8 cellular contexts compared by ENCODE assay signal in genomic region chr2:131673400-131674173, GRCh38.
A peak's percentile ranks its signal among the peaks of the same experiment; 100 is the strongest.
DNase-seq lines count a peak whose midpoint lies in the region; ATAC-seq, FAIRE-seq and TF ChIP-seq lines count a peak whose summit lies in the region.

No MANE protein-coding gene starts in this region.

- WGBS in H1 (ENCODE audit: extremely low coverage in 1 of 2, insufficient coverage in 1 of 2, insufficient read length in 1 of 2, insufficient replicate concordance in 2 of 2, low coverage in 1 of 2, low lambda C conversion rate in 2 of 2, missing lambda C conversion rate in 1 of 2), 2 experiments: 33% methylated on average over 37 of the region's 48 CpGs; no CpG with 5 or more reads in 1 of the 2 experiments
- 3 to 5% methylated on average over 36 to 39 of the region's 48 CpGs for WGBS in mesodermal cell (ENCODE audit: insufficient coverage in 2 of 2), 2 experiments

- peak; percentile 70 to 77 for TF ChIP-seq RAD21 in H1 (IDR thresholded peaks at IDR 0.05 in 1 of 2, conservative IDR thresholded peaks at IDR 0.05 in 1 of 2; ENCODE audit: low read depth in 2 of 2, low read length in 2 of 2)

- no peaks in the 10 kb centered on the region for H3K9me3 ChIP-seq in H1 (ENCODE audit: insufficient read depth in 2 of 2, low read depth in 1 of 2, low read length in 1 of 2)
- peaks cover 8% of the 10 kb centered on the region for H3K9me3 ChIP-seq in mesodermal cell (ENCODE audit: control insufficient read depth, low read length)

- TF ChIP-seq POLR2A in H1 (IDR thresholded peaks at IDR 0.05; ENCODE audit: control extremely low read depth in 1 of 2, low read depth in 2 of 2, low read length in 2 of 2): no peak

- TF ChIP-seq EP300 in H1 (IDR thresholded peaks at IDR 0.05; ENCODE audit: borderline replicate concordance in 1 of 2, low read depth in 2 of 2, low read length in 2 of 2): no peak

- H3K56ac ChIP-seq in H1 (replicated peaks; ENCODE audit: insufficient read length, low read depth, low read length): no peak overlapping the region

- H3K18ac ChIP-seq in H1 (ENCODE audit: extremely low read depth, low read length): no peak overlapping the region

- peak overlapping the region; percentile 8 to 59 (median 24); a peak in 5 of 8 replicates for H3K4me3 ChIP-seq in H1 (ENCODE audit: extremely low read depth in 1 of 4, insufficient read depth in 2 of 4, low read depth in 3 of 4, low read length in 4 of 4)
- H3K4me3 ChIP-seq in mesodermal cell (ENCODE audit: extremely low read depth, insufficient read depth, low read length, poor library complexity, severe bottlenecking): peak overlapping the region; percentile 41

- H3K14ac ChIP-seq in H1 (ENCODE audit: insufficient read length): no peak overlapping the region

- no peak overlapping the region for H3K4ac ChIP-seq in H1 (replicated peaks; ENCODE audit: insufficient read length, low read depth, low read length)

- peaks cover 4 to 16% (median 11%) of the 10 kb centered on the region in 4 experiments for H3K27me3 ChIP-seq in H1 (replicated peaks in 1 of 4; ENCODE audit: control insufficient read depth in 3 of 4, extremely low read depth in 1 of 4, insufficient read depth in 3 of 4, low read length in 3 of 4)

- no peaks in the 10 kb centered on the region for H4K20me1 ChIP-seq in H1 (replicated peaks in 1 of 2; ENCODE audit: control insufficient read depth in 1 of 2, insufficient read depth in 2 of 2, low read length in 2 of 2)

- peak overlapping the region; percentile 50; the same call in 1 of the 2 replicates for H2AFZ ChIP-seq in H1 (ENCODE audit: low read length)

- H2BK12ac ChIP-seq in H1 (ENCODE audit: low read depth, low read length): no peak overlapping the region

- H3K36me3 ChIP-seq in H1 (ENCODE audit: control insufficient read depth in 2 of 4, insufficient read depth in 4 of 4, low read length in 3 of 4) (no peaks in the 10 kb centered on the region), mesodermal cell (ENCODE audit: control insufficient read depth, insufficient read depth, low read length) (no peaks in the 10 kb centered on the region)

- POLR2A ChIA-PET in H1 (lab: Charles Lee; ENCODE audit: partially characterized antibody): interaction anchor here (1.4 kb wide), 1 partner anchor 9 kb away, joined by 3 read pairs; no protein-coding TSS in a partner anchor

- TF ChIP-seq CTCF in H1 (IDR thresholded peaks at IDR 0.05; ENCODE audit: control extremely low read depth in 1 of 3, insufficient read depth in 1 of 3, low read depth in 1 of 3, low read length in 3 of 3): peak; percentile 78 to 91 (median 86)

- H4K91ac ChIP-seq in H1 (replicated peaks; ENCODE audit: insufficient read length, low read length): no peak overlapping the region

- ATAC-seq in GM18873 (IDR thresholded peaks at IDR 0.05; ENCODE audit: low FRiP score, unreplicated experiment): peak; percentile 76
- peak; percentile 96 for ATAC-seq in HG03135 (IDR thresholded peaks at IDR 0.05; ENCODE audit: unreplicated experiment)

- no peak overlapping the region; the same call in 1 of the 2 replicates for H4K8ac ChIP-seq in H1 (ENCODE audit: extremely low read depth, insufficient read depth, low read length)

- H2BK15ac ChIP-seq in H1 (ENCODE audit: low read length): no peak overlapping the region

- H3K4me1 ChIP-seq in H1 (replicated peaks in 1 of 4; ENCODE audit: control insufficient read depth in 3 of 4, insufficient read depth in 4 of 4, low read length in 3 of 4) (no peaks in the 10 kb centered on the region; a peak in 2 of 7 replicates), mesodermal cell (ENCODE audit: control insufficient read depth, insufficient read depth, low read length, poor library complexity, severe bottlenecking) (peaks cover 10% of the 10 kb centered on the region)

- H2BK5ac ChIP-seq in H1 (ENCODE audit: low read depth, low read length): no peak overlapping the region

- H3K23ac ChIP-seq in H1 (ENCODE audit: insufficient read length): no peak overlapping the region

- no peak overlapping the region for H3K9ac ChIP-seq in H1 (replicated peaks in 1 of 4; ENCODE audit: extremely low read depth in 1 of 4, low read depth in 3 of 4, low read length in 3 of 4)

- H3K79me2 ChIP-seq in H1 (ENCODE audit: control insufficient read depth in 1 of 2, insufficient read depth in 2 of 2, low read length in 2 of 2): no peaks in the 10 kb centered on the region

- H2AK5ac ChIP-seq in H1 (ENCODE audit: low read depth, low read length): no peak overlapping the region

- no peak overlapping the region for H2BK20ac ChIP-seq in H1 (ENCODE audit: low read length)

- H4K5ac ChIP-seq in H1 (ENCODE audit: insufficient read length, low read depth, low read length): no peak overlapping the region

- peaks cover 3% of the 10 kb centered on the region; the same call in 1 of the 2 replicates for H3K23me2 ChIP-seq in H1 (ENCODE audit: low read depth, low read length)

- FAIRE-seq in H1 (lab: Jason Lieb, UNC): no peak

- CTCF ChIA-PET in H1 (lab: Charles Lee; ENCODE audit: partially characterized antibody): interaction anchor here (0.6 to 3.4 kb wide), 17 partner anchors 9 to 522 kb away, joined by 3 to 38 read pairs (median 4); no protein-coding TSS in a partner anchor

- no peaks in the 10 kb centered on the region for H3K79me1 ChIP-seq in H1 (ENCODE audit: low read depth, low read length)

- no peak overlapping the region for H2BK120ac ChIP-seq in H1 (replicated peaks; ENCODE audit: low read depth, low read length)

- peak overlapping the region; percentile 53 to 63 for H3K4me2 ChIP-seq in H1 (ENCODE audit: insufficient read depth in 1 of 2, low read depth in 2 of 2, low read length in 2 of 2)

- no peak overlapping the region for H3K27ac ChIP-seq in H1 (ENCODE audit: low read depth, low read length)
- no peak overlapping the region for H3K27ac ChIP-seq in mesodermal cell (ENCODE audit: low read depth, low read length, severe bottlenecking)

- DNase-seq in Ammon's horn (ENCODE audit: low spot score) (peak; percentile 84), NCI-H510A treated with DMSO at 0.1 percent for 48 hours (lab: John Stamatoyannopoulos, UW) (peak; percentile 77), H1 (ENCODE audit: low read depth in 1 of 2, low spot score in 2 of 2) (peak in 1 of 2 experiments; percentile 89)
- DNase-seq in activated CD8-positive, alpha-beta memory T cell treated with anti-CD3 and anti-CD28 coated beads for 24 hours: peak; percentile 86
- peak; percentile 28 to 36 for DNase-seq in stimulated activated CD8-positive, alpha-beta memory T cell treated with anti-CD3 and anti-CD28 coated beads, Interleukin-4, amount 100 ng/mL, for 1 hour (ENCODE audit: low read depth in 2 of 2, low spot score in 1 of 2)

TF ChIP-seq in H1, 55 proteins besides CTCF, POLR2A, EP300 and RAD21:
- TF ChIP-seq SRF (IDR thresholded peaks at IDR 0.05; ENCODE audit: low read depth, low read length) (0 out of 2 replicates have a peak, but pooled peaks have one; percentile 14), BRCA1 (IDR thresholded peaks at IDR 0.05; ENCODE audit: low read depth, low read length) (no peak), EGR1 (IDR thresholded peaks at IDR 0.05; ENCODE audit: borderline replicate concordance, low read depth, low read length) (no peak), NRF1 (IDR thresholded peaks at IDR 0.05; ENCODE audit: low read depth, low read length) (no peak), YY1 (IDR thresholded peaks at IDR 0.05; ENCODE audit: low read depth, low read length) (no peak), KDM1A (IDR thresholded peaks at IDR 0.05; ENCODE audit: borderline replicate concordance, low read length) (no peak), SAP30 (IDR thresholded peaks at IDR 0.05; ENCODE audit: insufficient read depth, insufficient replicate concordance, low read length) (no peak), HDAC2 (IDR thresholded peaks at IDR 0.05; ENCODE audit: borderline replicate concordance in 1 of 2, low read depth in 2 of 2, low read length in 2 of 2) (no peak), BCL11A (IDR thresholded peaks at IDR 0.05; ENCODE audit: low read depth in 2 of 2, low read length in 2 of 2) (no peak), SIN3A (conservative IDR thresholded peaks at IDR 0.05 in 1 of 2, IDR thresholded peaks at IDR 0.05 in 1 of 2; ENCODE audit: low read depth in 1 of 2, low read length in 2 of 2) (no peak), CTBP2 (IDR thresholded peaks at IDR 0.05; ENCODE audit: borderline replicate concordance, insufficient read depth, insufficient read length, low read length) (peak; percentile 48), TAF1 (IDR thresholded peaks at IDR 0.05; ENCODE audit: low read depth, low read length) (no peak), CREB1 (IDR thresholded peaks at IDR 0.05) (no peak), ZNF274 (IDR thresholded peaks at IDR 0.05; ENCODE audit: borderline replicate concordance, extremely low read depth, low read length) (no peak), POU5F1 (IDR thresholded peaks at IDR 0.05; ENCODE audit: low read depth, low read length) (no peak), JUN (IDR thresholded peaks at IDR 0.05; ENCODE audit: low read depth, low read length) (no peak), POLR2AphosphoS5 (IDR thresholded peaks at IDR 0.05; ENCODE audit: low read depth, low read length) (no peak), CEBPB (IDR thresholded peaks at IDR 0.05; ENCODE audit: low read depth, low read length) (no peak), SIRT6 (IDR thresholded peaks at IDR 0.05; ENCODE audit: low read length) (no peak), KDM4A (IDR thresholded peaks at IDR 0.05; ENCODE audit: low read depth, low read length, severe bottlenecking) (peak; percentile 68), EZH2 (IDR thresholded peaks at IDR 0.05; ENCODE audit: low read depth, low read length, severe bottlenecking) (peak; percentile 38)
- TF ChIP-seq, protein P1, sequence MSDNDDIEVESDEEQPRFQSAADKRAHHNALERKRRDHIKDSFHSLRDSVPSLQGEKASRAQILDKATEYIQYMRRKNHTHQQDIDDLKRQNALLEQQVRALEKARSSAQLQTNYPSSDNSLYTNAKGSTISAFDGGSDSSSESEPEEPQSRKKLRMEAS (IDR thresholded peaks at IDR 0.05): 0 out of 2 replicates have a peak, but pooled peaks have one; percentile 32
- TF ChIP-seq, protein P2, sequence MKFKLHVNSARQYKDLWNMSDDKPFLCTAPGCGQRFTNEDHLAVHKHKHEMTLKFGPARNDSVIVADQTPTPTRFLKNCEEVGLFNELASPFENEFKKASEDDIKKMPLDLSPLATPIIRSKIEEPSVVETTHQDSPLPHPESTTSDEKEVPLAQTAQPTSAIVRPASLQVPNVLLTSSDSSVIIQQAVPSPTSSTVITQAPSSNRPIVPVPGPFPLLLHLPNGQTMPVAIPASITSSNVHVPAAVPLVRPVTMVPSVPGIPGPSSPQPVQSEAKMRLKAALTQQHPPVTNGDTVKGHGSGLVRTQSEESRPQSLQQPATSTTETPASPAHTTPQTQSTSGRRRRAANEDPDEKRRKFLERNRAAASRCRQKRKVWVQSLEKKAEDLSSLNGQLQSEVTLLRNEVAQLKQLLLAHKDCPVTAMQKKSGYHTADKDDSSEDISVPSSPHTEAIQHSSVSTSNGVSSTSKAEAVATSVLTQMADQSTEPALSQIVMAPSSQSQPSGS (IDR thresholded peaks at IDR 0.05; ENCODE audit: low read length): no peak
